Comparison of ENCODE assay signal across 8 cellular contexts in the genomic region with DNA sequence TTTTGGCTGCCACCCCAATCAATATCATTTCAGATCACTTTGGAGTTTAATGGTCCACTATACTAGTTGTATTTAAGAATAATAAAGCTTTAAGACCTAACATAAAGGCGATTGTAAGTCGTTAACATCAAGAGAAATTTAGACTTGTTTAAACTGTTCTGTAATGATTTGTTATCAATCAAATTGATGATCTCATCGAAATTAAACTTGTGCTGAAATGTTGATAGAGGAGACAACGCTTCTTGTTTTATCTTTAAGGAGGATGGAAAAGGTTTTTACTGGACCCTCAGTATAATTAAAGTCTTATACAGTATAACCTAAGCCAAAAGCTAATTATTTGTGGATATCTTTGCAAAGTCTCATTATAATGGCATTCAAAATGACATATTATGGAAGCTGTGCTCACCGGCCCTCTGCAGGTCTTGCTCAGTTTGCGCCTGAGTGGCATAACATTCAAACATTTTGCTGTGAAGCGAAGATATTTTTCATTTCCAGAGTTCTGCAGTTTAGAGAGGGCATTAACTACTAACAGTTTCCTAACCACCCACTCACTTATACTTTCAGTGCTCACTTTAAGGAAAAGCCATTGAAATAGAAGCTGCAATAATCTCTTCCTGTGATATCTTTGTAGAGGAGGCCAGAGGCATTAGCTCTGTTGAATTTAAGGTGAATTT. TPM values are rescaled to one million over a fixed set of nuclear protein-coding genes. Genes with fewer than 3 reads are reported as not detected.
DNase-seq lines count a peak whose midpoint lies in the region; ATAC-seq and TF ChIP-seq lines count a peak whose summit lies in the region.

No MANE protein-coding gene starts in this region.

- peaks cover 30% of the 10 kb centered on the region for H3K79me2 ChIP-seq in smooth muscle cell (ENCODE audit: low read depth)

- H3K4me2 ChIP-seq in smooth muscle cell, result peak overlapping the region; percentile 88

- peak overlapping the region; percentile 69 for H3K4me3 ChIP-seq in CD8-positive, alpha-beta memory T cell (ENCODE audit: low read length)
- H3K4me3 ChIP-seq in WERI-Rb-1 (ENCODE audit: low read depth, low read length), result peak overlapping the region; percentile 65
- peak overlapping the region; percentile 65 for H3K4me3 ChIP-seq in smooth muscle cell

- TF ChIP-seq CTCF in WERI-Rb-1 (IDR thresholded peaks at IDR 0.05; ENCODE audit: low read depth, low read length), result peak; percentile 45
- peak; percentile 6 for TF ChIP-seq CTCF in smooth muscle cell (IDR thresholded peaks at IDR 0.05; ENCODE audit: borderline replicate concordance, insufficient read depth, poor library complexity, severe bottlenecking)
- TF ChIP-seq CTCF in omental fat pad (IDR thresholded peaks at IDR 0.05), result no peak

- H3K4me3 Mint-ChIP-seq in CD8-positive, alpha-beta memory T cell, result peak overlapping the region; percentile 89 to 94 (median 90)

- ATAC-seq in omental fat pad (ENCODE audit: low FRiP score), result no peak
- ATAC-seq in left colon, result no peak
- no peak for ATAC-seq in HG02623 (IDR thresholded peaks at IDR 0.05; ENCODE audit: unreplicated experiment)

- peaks cover 0 to 8% (median 4%) of the 10 kb centered on the region in 3 donors for H3K36me3 Mint-ChIP-seq in CD8-positive, alpha-beta memory T cell

- H2AFZ ChIP-seq in smooth muscle cell (ENCODE audit: low read depth), result no peak overlapping the region

- H3K4me1 ChIP-seq in CD8-positive, alpha-beta memory T cell (ENCODE audit: insufficient read depth, low read length), result peaks cover 45% of the 10 kb centered on the region
- H3K4me1 ChIP-seq in smooth muscle cell (ENCODE audit: low read depth), result peaks cover 34% of the 10 kb centered on the region

- no peaks in the 10 kb centered on the region for H3K27me3 Mint-ChIP-seq in CD8-positive, alpha-beta memory T cell

- intact Hi-C loops in left colon (cut with DNase I, micrococcal nuclease), result loop anchor here in 1 of 2 donors (5.0 to 10.0 kb wide), 2 partner anchors 80 to 207 kb away; no protein-coding TSS in a partner anchor

- no peaks in the 10 kb centered on the region for H3K9me3 ChIP-seq in CD8-positive, alpha-beta memory T cell (ENCODE audit: low read length)
- H3K9me3 ChIP-seq in WERI-Rb-1 (ENCODE audit: severe bottlenecking), result no peaks in the 10 kb centered on the region
- no peaks in the 10 kb centered on the region for H3K9me3 ChIP-seq in smooth muscle cell (replicated peaks; ENCODE audit: low read depth)

- POLR2A ChIA-PET in CD8-positive, alpha-beta memory T cell (lab: Charles Lee), result interaction anchor here (0.6 to 6.0 kb wide), 12 partner anchors 10 to 475 kb away, joined by 4 to 167 read pairs (median 22); partner anchors contain the start of gene RAB1A
- POLR2A ChIA-PET in HEK293T (lab: Yijun Ruan, JAX), result interaction anchor here (1.1 to 6.3 kb wide), 12 partner anchors 9 to 212 kb away, joined by 3 to 59 read pairs (median 11); no protein-coding TSS in a partner anchor

- no peaks in the 10 kb centered on the region for H3K36me3 ChIP-seq in CD8-positive, alpha-beta memory T cell (ENCODE audit: insufficient read depth, low read length)
- H3K36me3 ChIP-seq in WERI-Rb-1 (peaks cover 6% of the 10 kb centered on the region), smooth muscle cell (ENCODE audit: low read depth) (no peaks in the 10 kb centered on the region)

- peaks cover 37 to 63% (median 45%) of the 10 kb centered on the region in 3 donors for H3K4me1 Mint-ChIP-seq in CD8-positive, alpha-beta memory T cell

- no peak for DNase-seq in CD8-positive, alpha-beta memory T cell
- DNase-seq in HEK293T (ENCODE audit: extremely low spot score) (no peak), WERI-Rb-1 (no peak), fibroblast of peridontal ligament (ENCODE audit: extremely low read depth) (peak; percentile 39), smooth muscle cell (lab: John Stamatoyannopoulos, UW; ENCODE audit: unreplicated experiment) (no peak), omental fat pad (ENCODE audit: low spot score) (no peak), left colon (no peak)

- H3K27ac Mint-ChIP-seq in CD8-positive, alpha-beta memory T cell, result peak overlapping the region; percentile 83 to 96 (median 92)

- H3K27ac ChIP-seq in CD8-positive, alpha-beta memory T cell (ENCODE audit: low read depth, low read length), result no peak overlapping the region
- H3K27ac ChIP-seq in WERI-Rb-1, result no peak overlapping the region
- peak overlapping the region; percentile 98 for H3K27ac ChIP-seq in smooth muscle cell (ENCODE audit: low read depth)

- peaks cover 11% of the 10 kb centered on the region for H3F3A ChIP-seq in smooth muscle cell (ENCODE audit: low read depth)

- H3K9me3 Mint-ChIP-seq in CD8-positive, alpha-beta memory T cell, result no peaks in the 10 kb centered on the region

- peaks cover 27% of the 10 kb centered on the region for H4K20me1 ChIP-seq in smooth muscle cell (ENCODE audit: low read depth)

- 43% methylated on average over 7 of the region's 7 CpGs for WGBS in smooth muscle cell (ENCODE audit: low lambda C conversion rate)

- peak overlapping the region; percentile 96 for H3K9ac ChIP-seq in smooth muscle cell (ENCODE audit: low read depth)

- CTCF ChIA-PET in CD8-positive, alpha-beta memory T cell (lab: Charles Lee), result interaction anchor here (1.4 to 9.7 kb wide), 16 partner anchors 10 to 213 kb away, joined by 3 to 81 read pairs (median 14); partner anchors contain the start of gene AFTPH
- CTCF ChIA-PET in HEK293T (lab: Yijun Ruan, JAX), result interaction anchor here (0.6 kb wide), 1 partner anchor 89 kb away, joined by 3 read pairs; no protein-coding TSS in a partner anchor

- H3K27me3 ChIP-seq in CD8-positive, alpha-beta memory T cell (ENCODE audit: insufficient read depth, low read length, poor library complexity, severe bottlenecking), result no peaks in the 10 kb centered on the region
- H3K27me3 ChIP-seq in WERI-Rb-1 (ENCODE audit: insufficient read depth, low read depth, severe bottlenecking), result no peaks in the 10 kb centered on the region
- H3K27me3 ChIP-seq in smooth muscle cell (ENCODE audit: low read depth), result no peaks in the 10 kb centered on the region

TF ChIP-seq in HEK293T, 16 proteins besides CTCF, POLR2A, EP300 and RAD21:
- TF ChIP-seq ELF4 (IDR thresholded peaks at IDR 0.05) (no peak), PKNOX1 (IDR thresholded peaks at IDR 0.05) (peak; percentile 46), CTBP1 (IDR thresholded peaks at IDR 0.05; ENCODE audit: borderline replicate concordance) (no peak), BHLHE40 (IDR thresholded peaks at IDR 0.05; ENCODE audit: borderline replicate concordance) (no peak)

RNA-seq across cellular contexts. Expression of gene SERTAD2, which starts 1.4 kb away (rescaled TPM):
- 10 to 100 TPM; 20.6 to 21.4 TPM for total RNA-seq in CD8-positive, alpha-beta memory T cell
- polyA plus RNA-seq in CD8-positive, alpha-beta memory T cell, result 6.3 TPM
- total RNA-seq in smooth muscle cell, result 23.2 and 23.8 TPM in 2 replicates
- polyA plus RNA-seq in smooth muscle cell, result 14.2 TPM in 2 replicates
- 10 to 100 TPM; 13.1 to 42.2 (median 16.6) TPM for total RNA-seq in omental fat pad
- total RNA-seq in left colon, result 10 to 100 TPM; 16.0 to 20.5 TPM

Comparison
In these comparisons a context has a peak if more than half of its experiments do, and no peak if none do; other contexts are left out.
1. CTCF ChIP-seq: peak in WERI-Rb-1 (single experiment) and smooth muscle cell (single experiment); none in omental fat pad (0 of 3).
2. Peak in every context shown above with its lines, with median percentiles within 50 percentile points of each other: H3K4me3 ChIP-seq.